Comparison of ENCODE assay signal across 1 cellular context in the genomic region with DNA sequence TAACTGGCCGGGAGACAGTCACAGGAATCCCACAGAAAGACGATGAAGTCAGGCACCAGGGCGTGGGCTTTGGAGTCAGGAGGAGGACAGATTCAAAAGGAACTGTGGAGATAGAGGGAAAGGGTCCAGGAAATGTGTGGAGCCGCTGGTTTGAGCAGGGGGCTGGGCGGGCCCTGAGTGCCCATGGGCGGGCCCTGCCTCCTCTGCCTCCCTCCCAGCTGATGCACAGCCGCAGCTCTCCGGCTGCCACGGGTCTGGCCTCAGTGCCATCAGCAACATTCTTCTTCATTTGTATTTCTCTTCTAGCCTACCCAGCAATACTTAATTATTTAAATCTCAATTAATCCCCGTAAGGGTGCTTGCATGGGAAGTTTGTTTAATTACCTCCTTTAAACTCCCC.
TF ChIP-seq lines count a peak whose summit lies in the region.

No MANE protein-coding gene starts in this region.

TF ChIP-seq in IMR-90, 13 proteins besides CTCF, POLR2A, EP300 and RAD21:
- no peak for TF ChIP-seq CEBPB (IDR thresholded peaks at IDR 0.05; ENCODE audit: low read depth, low read length)
- TF ChIP-seq RCOR1 (IDR thresholded peaks at IDR 0.05; ENCODE audit: insufficient replicate concordance, low read length), result no peak
- TF ChIP-seq MAZ (IDR thresholded peaks at IDR 0.05; ENCODE audit: borderline replicate concordance, low read depth, low read length), result no peak
- TF ChIP-seq RFX5 (IDR thresholded peaks at IDR 0.05; ENCODE audit: low read depth, low read length), result no peak
- no peak for TF ChIP-seq BHLHE40 (IDR thresholded peaks at IDR 0.05; ENCODE audit: low read depth, low read length)
- TF ChIP-seq, protein P1, sequence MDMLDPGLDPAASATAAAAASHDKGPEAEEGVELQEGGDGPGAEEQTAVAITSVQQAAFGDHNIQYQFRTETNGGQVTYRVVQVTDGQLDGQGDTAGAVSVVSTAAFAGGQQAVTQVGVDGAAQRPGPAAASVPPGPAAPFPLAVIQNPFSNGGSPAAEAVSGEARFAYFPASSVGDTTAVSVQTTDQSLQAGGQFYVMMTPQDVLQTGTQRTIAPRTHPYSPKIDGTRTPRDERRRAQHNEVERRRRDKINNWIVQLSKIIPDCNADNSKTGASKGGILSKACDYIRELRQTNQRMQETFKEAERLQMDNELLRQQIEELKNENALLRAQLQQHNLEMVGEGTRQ (IDR thresholded peaks at IDR 0.05; ENCODE audit: low read depth, low read length), result no peak
- TF ChIP-seq FOS (IDR thresholded peaks at IDR 0.05; ENCODE audit: low read depth, low read length), result no peak
- TF ChIP-seq CHD1 (IDR thresholded peaks at IDR 0.05; ENCODE audit: low read depth, low read length), result no peak
- no peak for TF ChIP-seq MAFK (IDR thresholded peaks at IDR 0.05; ENCODE audit: low read depth, low read length)
- TF ChIP-seq ELK1 (IDR thresholded peaks at IDR 0.05; ENCODE audit: borderline replicate concordance, low read depth, low read length), result no peak
- no peak for TF ChIP-seq SMC3 (IDR thresholded peaks at IDR 0.05; ENCODE audit: low read depth, low read length)
- no peak for TF ChIP-seq MXI1 (IDR thresholded peaks at IDR 0.05; ENCODE audit: borderline replicate concordance, low read depth, low read length)
- TF ChIP-seq NFE2L2 (IDR thresholded peaks at IDR 0.05; ENCODE audit: low read depth, low read length), result no peak
